Comparison of ENCODE assay signal across 19 cellular contexts in genomic region chr15:88703533-88703932, GRCh38.
A peak's percentile ranks its signal among the peaks of the same experiment; 100 is the strongest.
DNase-seq lines count a peak whose midpoint lies in the region; TF ChIP-seq lines count a peak whose summit lies in the region.
"Had no signal": no experiment of that assay in that cellular context is flagged by ENCODE, and none has a peak within 500 bp of the region (broad histone marks: within the 10 kb centered on the region; RNA-seq: fewer than 3 reads in every experiment).

No MANE protein-coding gene starts in this region.

- no peaks in the 10 kb centered on the region for H3K36me3 ChIP-seq in WERI-Rb-1
- H3K36me3 ChIP-seq: BE2C had no signal

- no peak overlapping the region for H3K4me3 ChIP-seq in WERI-Rb-1 (ENCODE audit: low read depth, low read length)
- H3K4me3 ChIP-seq: GM12878 had no signal

- H3K27ac ChIP-seq in WERI-Rb-1 (peak overlapping the region; percentile 54), caudate nucleus (ENCODE audit: low read depth, low read length) (no peak overlapping the region)
- H3K27ac ChIP-seq: 22Rv1 had no signal

- intact Hi-C loops in posterior vena cava (cut with DNase I) = no loop called here

- DNase-seq in DMS 273 (lab: John Stamatoyannopoulos, UW; ENCODE audit: unreplicated experiment) (peak; percentile 15), DMS 273 treated with DMSO at 0.1 percent for 48 hours (lab: John Stamatoyannopoulos, UW) (no peak), NCI-H82 (lab: John Stamatoyannopoulos, UW) (peak; percentile 88), WERI-Rb-1 (peak; percentile 66), posterior vena cava (ENCODE audit: low spot score) (peak; percentile 51), caudate nucleus (lab: John Stamatoyannopoulos, UW) (no peak), NCI-H69 (lab: John Stamatoyannopoulos, UW) (no peak), NCI-H526 (lab: John Stamatoyannopoulos, UW) (no peak)
- DNase-seq: BE2C; C1 segment of cervical spinal cord; Caco-2; CD4-positive, CD25-positive, alpha-beta regulatory T cell; DND-41; EL; GOT3; H7; HFFc6 had no signal

- H3K9me3 ChIP-seq in WERI-Rb-1 (ENCODE audit: severe bottlenecking) = peaks cover 1% of the 10 kb centered on the region
- H3K9me3 ChIP-seq: Caco-2 had no signal

- no peak for TF ChIP-seq CTCF in WERI-Rb-1 (IDR thresholded peaks at IDR 0.05; ENCODE audit: low read depth, low read length)

- H3K27me3 ChIP-seq in WERI-Rb-1 (ENCODE audit: insufficient read depth, low read depth, severe bottlenecking) = no peaks in the 10 kb centered on the region

Comparison
In these comparisons a context has a peak if more than half of its experiments do, and no peak if none do; other contexts are left out.
1. DNase-seq: peak in DMS 273 (single experiment), NCI-H82 (single experiment), WERI-Rb-1 (single experiment) and posterior vena cava (single experiment); none in DMS 273 treated with DMSO at 0.1 percent for 48 hours (single experiment), caudate nucleus (0 of 61), NCI-H69 (single experiment) and NCI-H526 (0 of 2).